ENCODE assay signal across 1 cellular context in genomic region chr7:27071622-27072390, GRCh38.
TF ChIP-seq lines count a peak whose summit lies in the region.

No MANE protein-coding gene starts in this region.

TF ChIP-seq in K562, 482 proteins besides CTCF, POLR2A, EP300 and RAD21 (continues in another document):
- TF ChIP-seq, protein P1, sequence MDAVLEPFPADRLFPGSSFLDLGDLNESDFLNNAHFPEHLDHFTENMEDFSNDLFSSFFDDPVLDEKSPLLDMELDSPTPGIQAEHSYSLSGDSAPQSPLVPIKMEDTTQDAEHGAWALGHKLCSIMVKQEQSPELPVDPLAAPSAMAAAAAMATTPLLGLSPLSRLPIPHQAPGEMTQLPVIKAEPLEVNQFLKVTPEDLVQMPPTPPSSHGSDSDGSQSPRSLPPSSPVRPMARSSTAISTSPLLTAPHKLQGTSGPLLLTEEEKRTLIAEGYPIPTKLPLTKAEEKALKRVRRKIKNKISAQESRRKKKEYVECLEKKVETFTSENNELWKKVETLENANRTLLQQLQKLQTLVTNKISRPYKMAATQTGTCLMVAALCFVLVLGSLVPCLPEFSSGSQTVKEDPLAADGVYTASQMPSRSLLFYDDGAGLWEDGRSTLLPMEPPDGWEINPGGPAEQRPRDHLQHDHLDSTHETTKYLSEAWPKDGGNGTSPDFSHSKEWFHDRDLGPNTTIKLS (IDR thresholded peaks at IDR 0.05; ENCODE audit: borderline replicate concordance, low read depth): no peak
- TF ChIP-seq MEIS2 (IDR thresholded peaks at IDR 0.05; ENCODE audit: partially characterized antibody) (peak; percentile 86), MBD1 (CRISPR knock-in tag; IDR thresholded peaks at IDR 0.05) (no peak), CXXC5 (CRISPR knock-in tag; IDR thresholded peaks at IDR 0.05) (peak; percentile 86), NCOR1 (IDR thresholded peaks at IDR 0.05) (peak; percentile 69), TSC22D4 (tag; IDR thresholded peaks at IDR 0.05) (no peak), NFE2 (IDR thresholded peaks at IDR 0.05; ENCODE audit: low read depth) (0 out of 2 replicates have a peak, but pooled peaks have one; percentile 22), CEBPG (CRISPR knock-in tag; IDR thresholded peaks at IDR 0.05) (peak; percentile 57; the same call in 1 of the 2 replicates), CEBPG (tag; conservative IDR thresholded peaks at IDR 0.05 in 1 of 2, IDR thresholded peaks at IDR 0.05 in 1 of 2) (peak; percentile 94 to 98), JUND (IDR thresholded peaks at IDR 0.05; ENCODE audit: borderline replicate concordance, low read depth, low read length) (0 out of 2 replicates have a peak, but pooled peaks have one; percentile 45), JUND (tag; IDR thresholded peaks at IDR 0.05; ENCODE audit: borderline replicate concordance, low read depth, low read length) (peak; percentile 54; the same call in 1 of the 3 replicates), THAP12 (CRISPR knock-in tag; IDR thresholded peaks at IDR 0.05) (no peak), MCM7 (IDR thresholded peaks at IDR 0.05) (no peak), FOSL1 (tag; conservative IDR thresholded peaks at IDR 0.05) (peak; percentile 69), ZBTB1 (CRISPR knock-in tag; IDR thresholded peaks at IDR 0.05; ENCODE audit: borderline replicate concordance, low read depth) (no peak), STAG1 (CRISPR knock-in tag; IDR thresholded peaks at IDR 0.05; ENCODE audit: borderline replicate concordance) (no peak), KLF10 (CRISPR knock-in tag; IDR thresholded peaks at IDR 0.05) (no peak), TAF7 (tag; IDR thresholded peaks at IDR 0.05) (no peak), HMBOX1 (IDR thresholded peaks at IDR 0.05) (peak; percentile 91), ZNF766 (CRISPR knock-in tag; conservative IDR thresholded peaks at IDR 0.05) (peak; percentile 90), TEAD4 (IDR thresholded peaks at IDR 0.05; ENCODE audit: low read length) (peak; percentile 92), TEAD4 (CRISPR knock-in tag; IDR thresholded peaks at IDR 0.05; ENCODE audit: borderline replicate concordance) (no peak), CBFA2T3 (IDR thresholded peaks at IDR 0.05) (peak; percentile 88), KLF16 (IDR thresholded peaks at IDR 0.05) (peak; percentile 85), MTA2 (IDR thresholded peaks at IDR 0.05; ENCODE audit: low read depth) (peak; percentile 49), PKNOX1 (IDR thresholded peaks at IDR 0.05) (peak; percentile 81), TCF3 (CRISPR knock-in tag; IDR thresholded peaks at IDR 0.05) (peak; percentile 69), CCNT2 (IDR thresholded peaks at IDR 0.05; ENCODE audit: borderline replicate concordance, extremely low read depth, insufficient read length, low read depth, low read length) (peak; percentile 69), TFAM (CRISPR knock-in tag; conservative IDR thresholded peaks at IDR 0.05) (no peak), ESRRA (IDR thresholded peaks at IDR 0.05; ENCODE audit: borderline replicate concordance, low read depth) (peak; percentile 90), TEAD1 (CRISPR knock-in tag; IDR thresholded peaks at IDR 0.05) (peak in 1 of 2 experiments; percentile 84; a peak in 2 of 4 replicates), COPS2 (conservative IDR thresholded peaks at IDR 0.05) (no peak), SOX6 (IDR thresholded peaks at IDR 0.05) (peak; percentile 87), NFIC (IDR thresholded peaks at IDR 0.05) (0 out of 2 replicates have a peak, but pooled peaks have one; percentile 24), DPF2 (IDR thresholded peaks at IDR 0.05) (peak; percentile 67), ARID1B (IDR thresholded peaks at IDR 0.05) (peak; percentile 87), ZBTB11 (CRISPR knock-in tag; IDR thresholded peaks at IDR 0.05) (0 out of 6 replicates have a peak, but pooled peaks of 1 of the 3 experiments have one; percentile 26), SMARCE1 (IDR thresholded peaks at IDR 0.05) (peak; percentile 68; the same call in 1 of the 2 replicates), ZNF121 (CRISPR knock-in tag; conservative IDR thresholded peaks at IDR 0.05) (no peak), GTF2A2 (tag; IDR thresholded peaks at IDR 0.05) (no peak), TBL1XR1 (IDR thresholded peaks at IDR 0.05; ENCODE audit: low read length in 2 of 2) (peak in 1 of 2 experiments; percentile 52; a peak in 1 of 4 replicates), RCOR1 (IDR thresholded peaks at IDR 0.05; ENCODE audit: borderline replicate concordance in 1 of 2, low read depth in 2 of 2, low read length in 2 of 2) (peak in 1 of 2 experiments; percentile 88; a peak in 1 of 4 replicates), ID3 (CRISPR knock-in tag; IDR thresholded peaks at IDR 0.05) (no peak), ID3 (tag; IDR thresholded peaks at IDR 0.05) (no peak), SMARCA4 (IDR thresholded peaks at IDR 0.05) (peak; percentile 70; the same call in 1 of the 2 replicates), POLR2H (tag; IDR thresholded peaks at IDR 0.05; ENCODE audit: low read depth) (0 out of 2 replicates have a peak, but pooled peaks have one; percentile 17), NR2C2 (CRISPR knock-in tag; IDR thresholded peaks at IDR 0.05) (no peak), NR2C2 (tag; IDR thresholded peaks at IDR 0.05) (peak; percentile 60), RFX1 (IDR thresholded peaks at IDR 0.05) (no peak), CBFA2T2 (conservative IDR thresholded peaks at IDR 0.05) (peak; percentile 78), TAL1 (IDR thresholded peaks at IDR 0.05) (peak; percentile 81), CREM (IDR thresholded peaks at IDR 0.05; ENCODE audit: low read depth) (0 out of 2 replicates have a peak, but pooled peaks have one; percentile 18), CEBPB (tag; IDR thresholded peaks at IDR 0.05) (peak; percentile 98), PYGO2 (tag; IDR thresholded peaks at IDR 0.05) (peak; percentile 54; the same call in 1 of the 2 replicates), TRIM24 (IDR thresholded peaks at IDR 0.05) (peak; percentile 31 to 71; a peak in 2 of 4 replicates), RNF2 (IDR thresholded peaks at IDR 0.05) (peak; percentile 55; the same call in 1 of the 2 replicates)
- TF ChIP-seq, protein P2, sequence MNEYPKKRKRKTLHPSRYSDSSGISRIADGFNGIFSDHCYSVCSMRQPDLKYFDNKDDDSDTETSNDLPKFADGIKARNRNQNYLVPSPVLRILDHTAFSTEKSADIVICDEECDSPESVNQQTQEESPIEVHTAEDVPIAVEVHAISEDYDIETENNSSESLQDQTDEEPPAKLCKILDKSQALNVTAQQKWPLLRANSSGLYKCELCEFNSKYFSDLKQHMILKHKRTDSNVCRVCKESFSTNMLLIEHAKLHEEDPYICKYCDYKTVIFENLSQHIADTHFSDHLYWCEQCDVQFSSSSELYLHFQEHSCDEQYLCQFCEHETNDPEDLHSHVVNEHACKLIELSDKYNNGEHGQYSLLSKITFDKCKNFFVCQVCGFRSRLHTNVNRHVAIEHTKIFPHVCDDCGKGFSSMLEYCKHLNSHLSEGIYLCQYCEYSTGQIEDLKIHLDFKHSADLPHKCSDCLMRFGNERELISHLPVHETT (CRISPR knock-in tag; conservative IDR thresholded peaks at IDR 0.05 in 1 of 2, IDR thresholded peaks at IDR 0.05 in 1 of 2): peak in 1 of 2 experiments; percentile 78; a peak in 1 of 4 replicates
- TF ChIP-seq, protein P3, sequence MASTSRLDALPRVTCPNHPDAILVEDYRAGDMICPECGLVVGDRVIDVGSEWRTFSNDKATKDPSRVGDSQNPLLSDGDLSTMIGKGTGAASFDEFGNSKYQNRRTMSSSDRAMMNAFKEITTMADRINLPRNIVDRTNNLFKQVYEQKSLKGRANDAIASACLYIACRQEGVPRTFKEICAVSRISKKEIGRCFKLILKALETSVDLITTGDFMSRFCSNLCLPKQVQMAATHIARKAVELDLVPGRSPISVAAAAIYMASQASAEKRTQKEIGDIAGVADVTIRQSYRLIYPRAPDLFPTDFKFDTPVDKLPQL (IDR thresholded peaks at IDR 0.05; ENCODE audit: extremely low read depth, insufficient read length): no peak
- TF ChIP-seq, protein P4, sequence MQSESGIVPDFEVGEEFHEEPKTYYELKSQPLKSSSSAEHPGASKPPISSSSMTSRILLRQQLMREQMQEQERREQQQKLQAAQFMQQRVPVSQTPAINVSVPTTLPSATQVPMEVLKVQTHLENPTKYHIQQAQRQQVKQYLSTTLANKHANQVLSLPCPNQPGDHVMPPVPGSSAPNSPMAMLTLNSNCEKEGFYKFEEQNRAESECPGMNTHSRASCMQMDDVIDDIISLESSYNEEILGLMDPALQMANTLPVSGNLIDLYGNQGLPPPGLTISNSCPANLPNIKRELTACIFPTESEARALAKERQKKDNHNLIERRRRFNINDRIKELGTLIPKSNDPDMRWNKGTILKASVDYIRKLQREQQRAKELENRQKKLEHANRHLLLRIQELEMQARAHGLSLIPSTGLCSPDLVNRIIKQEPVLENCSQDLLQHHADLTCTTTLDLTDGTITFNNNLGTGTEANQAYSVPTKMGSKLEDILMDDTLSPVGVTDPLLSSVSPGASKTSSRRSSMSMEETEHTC (IDR thresholded peaks at IDR 0.05): no peak
